8 cellular contexts compared by ENCODE assay signal in the genomic region with DNA sequence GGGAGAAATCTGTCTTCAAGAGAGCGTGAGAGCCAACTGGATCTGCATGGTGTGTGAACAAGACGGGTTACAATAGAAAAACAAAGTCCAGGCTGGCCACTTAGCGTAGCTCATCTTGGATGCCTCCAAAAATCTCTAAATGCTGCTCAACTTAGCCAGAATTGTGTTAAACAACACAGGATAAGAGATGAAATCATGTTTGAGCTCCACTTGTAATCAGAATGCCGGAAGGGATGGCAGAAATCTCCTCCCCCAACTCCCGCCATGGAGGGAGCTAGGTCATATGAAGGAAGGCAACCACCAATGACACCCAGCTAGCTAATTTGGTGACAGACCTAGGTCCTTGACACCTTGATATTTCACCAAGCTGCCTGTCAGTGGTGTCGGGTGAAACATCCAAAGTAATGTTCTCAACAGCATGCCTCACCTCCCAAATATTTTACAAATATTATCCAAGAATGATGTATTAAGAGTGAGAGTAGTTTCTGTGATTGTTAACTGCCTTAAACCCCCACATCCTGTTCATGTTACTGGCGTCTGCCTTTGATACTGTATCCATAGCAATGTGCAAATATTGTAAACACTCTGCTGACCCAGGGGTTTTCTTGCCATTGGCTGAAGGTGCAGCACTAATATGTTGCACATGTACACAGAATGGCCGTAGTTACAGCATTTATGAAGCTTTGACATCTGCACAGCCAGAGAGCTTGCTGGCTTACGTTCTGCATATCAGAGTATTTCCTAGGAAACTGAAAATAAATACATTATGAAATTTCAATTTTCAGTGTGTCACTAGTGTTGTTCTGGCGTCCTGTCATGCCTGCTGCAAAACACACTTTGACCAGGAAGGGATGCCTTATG. TPM values are rescaled to one million over a fixed set of nuclear protein-coding genes. Genes with fewer than 3 reads are reported as not detected.
DNase-seq lines count a peak whose midpoint lies in the region; ATAC-seq and TF ChIP-seq lines count a peak whose summit lies in the region.

No MANE protein-coding gene starts in this region.

- no peak overlapping the region for H3K9ac ChIP-seq in SK-N-SH

- POLR2A ChIA-PET in SK-N-SH (lab: Yijun Ruan, JAX), result interaction anchor here (0.7 kb wide), 1 partner anchor 55 kb away, joined by 3 read pairs; no protein-coding TSS in a partner anchor

- H3K79me2 ChIP-seq in SK-N-SH (ENCODE audit: insufficient read depth), result no peaks in the 10 kb centered on the region

- H3K9me2 ChIP-seq in SK-N-SH, result no peaks in the 10 kb centered on the region

- TF ChIP-seq EP300 in SK-N-SH (IDR thresholded peaks at IDR 0.05; ENCODE audit: borderline replicate concordance in 1 of 2, low read depth in 1 of 2, low read length in 1 of 2), result no peak

- H3K4me1 ChIP-seq in SK-N-SH (ENCODE audit: control insufficient read depth in 1 of 2, insufficient read depth in 2 of 2, low read depth in 1 of 2, low read length in 1 of 2) (peaks cover 0 to 7% of the 10 kb centered on the region in 2 experiments; a peak in 1 of 4 replicates), right cardiac atrium (ENCODE audit: control insufficient read depth, insufficient read depth, low read length) (peaks cover 7% of the 10 kb centered on the region)

- H3K36me3 ChIP-seq in SK-N-SH (replicated peaks in 1 of 2; ENCODE audit: control insufficient read depth in 1 of 2, insufficient read depth in 2 of 2, low read length in 1 of 2), result no peaks in the 10 kb centered on the region

- H3K4me2 ChIP-seq in SK-N-SH, result no peak overlapping the region

- no peak overlapping the region for H2AFZ ChIP-seq in SK-N-SH (ENCODE audit: low read depth)

- H4K20me1 ChIP-seq in SK-N-SH (ENCODE audit: insufficient read depth), result no peaks in the 10 kb centered on the region

- no peak overlapping the region for H3K4me3 ChIP-seq in AG09309 (ENCODE audit: control insufficient read depth, low read depth, low read length)
- H3K4me3 ChIP-seq in SK-N-SH (ENCODE audit: low read depth in 2 of 2, low read length in 1 of 2), result no peak overlapping the region
- H3K4me3 ChIP-seq in right cardiac atrium (ENCODE audit: low read length), result no peak overlapping the region

- H3F3A ChIP-seq in SK-N-SH (replicated peaks; ENCODE audit: insufficient read depth), result no peaks in the 10 kb centered on the region

- H3K27ac ChIP-seq in SK-N-SH (ENCODE audit: low read depth in 2 of 2, low read length in 1 of 2) (no peak overlapping the region), right cardiac atrium (ENCODE audit: low read length) (peak overlapping the region; percentile 65)

- H3K27me3 ChIP-seq in SK-N-SH (ENCODE audit: insufficient read depth) (no peaks in the 10 kb centered on the region), right cardiac atrium (ENCODE audit: control insufficient read depth, insufficient read depth) (no peaks in the 10 kb centered on the region)

- DNase-seq in AG09309 (ENCODE audit: low read depth) (peak; percentile 43), SK-N-SH (peak; percentile 63), right cardiac atrium (peak in 2 of 3 donors; percentile 44 to 59), medulla oblongata (ENCODE audit: extremely low spot score) (no peak), DMS 273 (lab: John Stamatoyannopoulos, UW; ENCODE audit: unreplicated experiment) (no peak), KG1 (lab: John Stamatoyannopoulos, UW) (no peak)
- no peak for DNase-seq in activated CD4-positive, CD25-positive, alpha-beta regulatory T cell (lab: John Stamatoyannopoulos, UW)

- TF ChIP-seq CTCF in AG09309 (IDR thresholded peaks at IDR 0.05; ENCODE audit: control insufficient read depth, insufficient read depth, low read depth, low read length, missing control alignments) (no peak), SK-N-SH (IDR thresholded peaks at IDR 0.05) (no peak)

- H3K9me3 ChIP-seq in SK-N-SH (no peaks in the 10 kb centered on the region), right cardiac atrium (ENCODE audit: control insufficient read depth, low read length) (peaks cover 3% of the 10 kb centered on the region)

- 58% methylated on average over 10 of the region's 10 CpGs for WGBS in SK-N-SH (ENCODE audit: low lambda C conversion rate)
- WGBS in right cardiac atrium, result 19% methylated on average over 10 of the region's 10 CpGs

- CTCF ChIA-PET in SK-N-SH (lab: Yijun Ruan, JAX), result interaction anchor here (0.7 to 1.6 kb wide), 3 partner anchors 13 to 14 kb away, joined by 3 to 5 read pairs (median 4); no protein-coding TSS in a partner anchor

- intact Hi-C loops in right cardiac atrium (cut with DNase I), result no loop called here

- ATAC-seq in GM21367 (IDR thresholded peaks at IDR 0.05; ENCODE audit: unreplicated experiment) (peak; percentile 80), right cardiac atrium (peak; percentile 88 to 89)

- TF ChIP-seq RAD21 in SK-N-SH (IDR thresholded peaks at IDR 0.05; ENCODE audit: low read length), result no peak

TF ChIP-seq in SK-N-SH, 30 proteins besides CTCF, POLR2A, EP300 and RAD21:
- TF ChIP-seq TAF1 (IDR thresholded peaks at IDR 0.05; ENCODE audit: borderline replicate concordance, low read depth, low read length) (no peak), MXI1 (IDR thresholded peaks at IDR 0.05; ENCODE audit: low read depth, low read length) (peak; percentile 66; the same call in 1 of the 2 replicates), GABPA (IDR thresholded peaks at IDR 0.05; ENCODE audit: low read depth) (no peak)

RNA-seq across cellular contexts. Expression of a gene that starts 25.8 kb away (rescaled TPM):
- polyA plus RNA-seq in SK-N-SH (2012; rRNA removed) (20.5 and 27.3 TPM in 2 replicates), right cardiac atrium (7.9 TPM)
- 24.2 and 28.0 TPM in 2 replicates for polyA plus RNA-seq in SK-N-SH (2012; cell fraction: cytosol; rRNA removed)
- polyA plus RNA-seq in SK-N-SH (2012; cell fraction: nucleus; rRNA removed), result 10.1 and 21.5 TPM in 2 replicates
- total RNA-seq in right cardiac atrium, result 1 to 10 TPM; 4.7 to 9.0 (median 8.3) TPM

RNA-seq across cellular contexts. Expression of a gene that starts 28.2 kb away (rescaled TPM):
- 0.21 TPM in 1 of 2 replicates, not detected in the other for polyA plus RNA-seq in SK-N-SH (2012; rRNA removed)
- polyA plus RNA-seq in SK-N-SH (2012; cell fraction: cytosol; rRNA removed), result 0.10 and 0.29 TPM in 2 replicates
- 0.14 and 0.62 TPM in 2 replicates for polyA plus RNA-seq in SK-N-SH (2012; cell fraction: nucleus; rRNA removed)
- 10 to 100 TPM; 47.5 to 92.2 (median 61.2) TPM for total RNA-seq in right cardiac atrium
- 78.6 TPM for polyA plus RNA-seq in right cardiac atrium

Comparison
In these comparisons a context has a peak if more than half of its experiments do, and no peak if none do; other contexts are left out.
1. DNase-seq: peak in AG09309 (single experiment), SK-N-SH (single experiment) and right cardiac atrium (2 of 3); none in medulla oblongata (single experiment), DMS 273 (single experiment), KG1 (single experiment) and activated CD4-positive, CD25-positive, alpha-beta regulatory T cell (0 of 4).
2. RNA of a gene that starts 28.2 kb away (polyA plus RNA-seq): 78.6 TPM in right cardiac atrium (single experiment); 0.10 to 0.62 TPM in SK-N-SH; every median in the first group is over 10 times any median in the second.